Comparison of ENCODE assay signal across 18 cellular contexts in genomic region chr19:4454621-4454951, GRCh38. TPM values are rescaled to one million over a fixed set of nuclear protein-coding genes. Genes with fewer than 3 reads are reported as not detected.
DNase-seq lines count a peak whose midpoint lies in the region; ATAC-seq, FAIRE-seq and TF ChIP-seq lines count a peak whose summit lies in the region.
"Had no signal": no experiment of that assay in that cellular context is flagged by ENCODE, and none has a peak within 500 bp of the region (broad histone marks: within the 10 kb centered on the region; RNA-seq: fewer than 3 reads in every experiment).

No MANE protein-coding gene starts in this region.

- no peak for TF ChIP-seq POLR2A in adrenal gland (IDR thresholded peaks at IDR 0.05)
- no peak for TF ChIP-seq POLR2A in gastroesophageal sphincter (IDR thresholded peaks at IDR 0.05)

- H3K36me3 ChIP-seq in adrenal gland (replicated peaks in 1 of 2) (peaks cover 0 to 40% of the 10 kb centered on the region in 2 donors), gastroesophageal sphincter (peaks cover 0 to 51% of the 10 kb centered on the region in 2 donors), SJCRH30 (peaks cover 11% of the 10 kb centered on the region; the same call in 1 of the 2 replicates)

- no peak for TF ChIP-seq EP300 in gastroesophageal sphincter (IDR thresholded peaks at IDR 0.05)

- no peaks in the 10 kb centered on the region for H3K27me3 Mint-ChIP-seq in CD4-positive, alpha-beta T cell

- TF ChIP-seq CTCF in CD4-positive, alpha-beta T cell (IDR thresholded peaks at IDR 0.05), result no peak
- TF ChIP-seq CTCF in adrenal gland (IDR thresholded peaks at IDR 0.05) (no peak), gastroesophageal sphincter (IDR thresholded peaks at IDR 0.05) (no peak)

- H3K36me3 Mint-ChIP-seq in CD4-positive, alpha-beta T cell (ENCODE audit: low read depth), result peaks cover 46% of the 10 kb centered on the region

- H3K4me1 ChIP-seq in adrenal gland (replicated peaks in 1 of 2) (peaks cover 36 to 42% of the 10 kb centered on the region in 2 donors), gastroesophageal sphincter (peaks cover 0 to 51% (median 17%) of the 10 kb centered on the region in 3 donors), SJCRH30 (peaks cover 9% of the 10 kb centered on the region; the same call in 1 of the 2 replicates)

- H3K4me3 Mint-ChIP-seq in CD4-positive, alpha-beta T cell, result peak overlapping the region; percentile 45

- no peaks in the 10 kb centered on the region for H3K9me3 Mint-ChIP-seq in CD4-positive, alpha-beta T cell
- H3K9me3 Mint-ChIP-seq: activated T-helper 1 cell treated with anti-CD3 and anti-CD28 coated beads, Interleukin-12 subunit alpha, Interleukin-12 subunit beta, Interleukin-2, Interleukin-4 antibody, amounts not matched to agents 30 ng/mL and 10 ng/mL and 1 ng/mL, durations not matched to agents 14 hours and 24 hours and 36 hours; CD8-positive, alpha-beta T cell had no signal

- POLR2A ChIA-PET in CD4-positive, alpha-beta T cell (lab: Charles Lee), result no interaction called here

- H3K27ac ChIP-seq in CD4-positive, alpha-beta T cell (ENCODE audit: low read depth, low read length), result no peak overlapping the region
- H3K27ac ChIP-seq in adrenal gland, result peak overlapping the region; percentile 77 to 95 (median 88)
- peak overlapping the region in 3 of 4 donors; percentile 87 to 96 (median 90) for H3K27ac ChIP-seq in gastroesophageal sphincter
- peak overlapping the region in 17 of 21 experiments; percentile 21 to 96 (median 92) for H3K27ac ChIP-seq in skin epidermis
- no peak overlapping the region for H3K27ac ChIP-seq in SJCRH30

- no peak for DNase-seq in CD4-positive, alpha-beta T cell
- peak in 1 of 7 donors; percentile 31 for DNase-seq in adrenal gland
- DNase-seq in RCC 7860 (ENCODE audit: low spot score), result no peak
- no peak for DNase-seq in SJCRH30
- DNase-seq: activated CD4-positive, alpha-beta T cell treated with anti-CD3 and anti-CD28 coated beads, Interleukin-2, amount 50 U/mL, for 48 hours; amniotic stem cell; CD8-positive, alpha-beta T cell; hypothalamus; left colon; NCI-H187; NCI-H510A; posterior cingulate gyrus had no signal

- no peak for FAIRE-seq in RCC 7860 (lab: Jason Lieb, UNC)
- FAIRE-seq: HTR-8/SVneo, TTC549 had no signal

- CTCF ChIA-PET in CD4-positive, alpha-beta T cell (lab: Charles Lee), result interaction anchor here (0.6 kb wide), 1 partner anchor 347 kb away, joined by 3 read pairs; no protein-coding TSS in a partner anchor

- peak overlapping the region; percentile 47 for H3K27ac Mint-ChIP-seq in CD4-positive, alpha-beta T cell
- H3K27ac Mint-ChIP-seq: activated T-helper 1 cell treated with anti-CD3 and anti-CD28 coated beads, Interleukin-12 subunit alpha, Interleukin-12 subunit beta, Interleukin-2, Interleukin-4 antibody, amounts not matched to agents 30 ng/mL and 10 ng/mL and 1 ng/mL, durations not matched to agents 14 hours and 24 hours and 36 hours; CD8-positive, alpha-beta T cell had no signal

- ATAC-seq in CD4-positive, alpha-beta T cell (ENCODE audit: poor library complexity), result no peak
- ATAC-seq in gastroesophageal sphincter, result no peak
- ATAC-seq in HG03196 (IDR thresholded peaks at IDR 0.05; ENCODE audit: unreplicated experiment), result no peak
- ATAC-seq: CD8-positive, alpha-beta T cell; left colon had no signal

- H3K4me3 ChIP-seq in adrenal gland (no peak overlapping the region), gastroesophageal sphincter (no peak overlapping the region), skin epidermis (peak overlapping the region in 2 of 7 experiments; percentile 5 to 69), SJCRH30 (no peak overlapping the region)

- H3K27me3 ChIP-seq in CD4-positive, alpha-beta T cell (ENCODE audit: control insufficient read depth, insufficient read depth, low read length), result no peaks in the 10 kb centered on the region
- no peaks in the 10 kb centered on the region for H3K27me3 ChIP-seq in adrenal gland
- no peaks in the 10 kb centered on the region for H3K27me3 ChIP-seq in gastroesophageal sphincter
- no peaks in the 10 kb centered on the region for H3K27me3 ChIP-seq in SJCRH30

- WGBS in adrenal gland, 4 donors, result 72 to 95% (median 77%) methylated on average over 3 to 8 of the region's 8 CpGs
- 82% methylated on average over 2 of the region's 8 CpGs; no CpG with 5 or more reads in 1 of the 2 donors for WGBS in gastroesophageal sphincter (ENCODE audit: low coverage in 1 of 2), 2 donors

- H3K4me1 Mint-ChIP-seq in CD4-positive, alpha-beta T cell (ENCODE audit: low read depth), result peaks cover 16% of the 10 kb centered on the region

- intact Hi-C loops in CD4-positive, alpha-beta T cell (cut with DNase I, micrococcal nuclease), result no loop called here
- intact Hi-C loops in adrenal gland (cut with DNase I), result loop anchor here in 1 of 2 donors (10.0 kb wide), 1 partner anchor 50 kb away; the partner anchor contains the start of genes CHAF1A and SH3GL1

- H3K9me3 ChIP-seq in CD4-positive, alpha-beta T cell (ENCODE audit: control insufficient read depth, low read length), result no peaks in the 10 kb centered on the region
- H3K9me3 ChIP-seq in adrenal gland (replicated peaks in 1 of 3) (no peaks in the 10 kb centered on the region), gastroesophageal sphincter (no peaks in the 10 kb centered on the region), SJCRH30 (replicated peaks) (no peaks in the 10 kb centered on the region)

RNA-seq across cellular contexts. Expression of gene UBXN6, which starts 3.0 kb away (rescaled TPM):
- 10 to 100 TPM; 54.5 to 58.4 TPM for total RNA-seq in CD4-positive, alpha-beta T cell
- total RNA-seq in adrenal gland (100 to 1,000 TPM; 165 to 317 (median 268) TPM), gastroesophageal sphincter (100 to 1,000 TPM in 1 of 4 donors, 10 to 100 TPM in 3; 62.6 to 130 (median 80.6) TPM)
- polyA plus RNA-seq in adrenal gland, result 100 to 1,000 TPM in 2 of 3 donors, 10 to 100 TPM in 1; 53.9 to 257 (median 250) TPM
- 37.9 and 41.4 TPM in 2 replicates for total RNA-seq in SJCRH30 (2014; rRNA removed; shearing (Covaris generic))

RNA-seq across cellular contexts. Expression of gene HDGFL2, which starts 17.5 kb away (rescaled TPM):
- 10 to 100 TPM; 17.2 to 18.0 TPM for total RNA-seq in CD4-positive, alpha-beta T cell
- total RNA-seq in adrenal gland, result 10 to 100 TPM; 29.9 to 54.6 (median 34.9) TPM
- 10 to 100 TPM; 22.0 to 74.7 (median 55.8) TPM for polyA plus RNA-seq in adrenal gland
- 10 to 100 TPM; 33.3 to 49.5 (median 36.2) TPM for total RNA-seq in gastroesophageal sphincter
- total RNA-seq in SJCRH30 (2014; rRNA removed; shearing (Covaris generic)), result 61.5 and 64.4 TPM in 2 replicates

RNA-seq across cellular contexts. Expression of gene CHAF1A, which starts 52.1 kb away (rescaled TPM):
- total RNA-seq in CD4-positive, alpha-beta T cell, result 10 to 100 TPM; 27.5 to 27.8 TPM
- 10 to 100 TPM in 2 of 8 donors, 1 to 10 TPM in 6; 3.4 to 14.6 (median 8.7) TPM for total RNA-seq in adrenal gland
- 1 to 10 TPM; 4.0 to 8.2 (median 7.3) TPM for polyA plus RNA-seq in adrenal gland
- 10 to 100 TPM in 1 of 4 donors, 1 to 10 TPM in 3; 2.4 to 11.9 (median 7.4) TPM for total RNA-seq in gastroesophageal sphincter
- total RNA-seq in SJCRH30 (2014; rRNA removed; shearing (Covaris generic)), result 44.2 and 54.6 TPM in 2 replicates

RNA-seq across cellular contexts. Expression of gene SH3GL1, which starts 54.2 kb away (rescaled TPM):
- 10 to 100 TPM; 39.3 to 40.9 TPM for total RNA-seq in CD4-positive, alpha-beta T cell
- total RNA-seq in adrenal gland, result 100 to 1,000 TPM in 1 of 8 donors, 10 to 100 TPM in 7; 69.9 to 112 (median 87.4) TPM
- polyA plus RNA-seq in adrenal gland, result 100 to 1,000 TPM in 1 of 3 donors, 10 to 100 TPM in 2; 20.9 to 104 (median 96.4) TPM
- total RNA-seq in gastroesophageal sphincter, result 10 to 100 TPM; 48.2 to 67.7 (median 53.0) TPM
- total RNA-seq in SJCRH30 (2014; rRNA removed; shearing (Covaris generic)), result 56.9 and 60.0 TPM in 2 replicates

Comparison
In these comparisons a context has a peak if more than half of its experiments do, and no peak if none do; other contexts are left out.
1. H3K27ac ChIP-seq: peak in adrenal gland (5 of 5), gastroesophageal sphincter (3 of 4) and skin epidermis (17 of 21); none in CD4-positive, alpha-beta T cell (single experiment) and SJCRH30 (single experiment).